Comparison of ENCODE assay signal across 8 cellular contexts in genomic region chr16:30697264-30698138, GRCh38. TPM values are rescaled to one million over a fixed set of nuclear protein-coding genes. Genes with fewer than 3 reads are reported as not detected.
A peak's percentile ranks its signal among the peaks of the same experiment; 100 is the strongest.
DNase-seq lines count a peak whose midpoint lies in the region; ATAC-seq and TF ChIP-seq lines count a peak whose summit lies in the region.

No MANE protein-coding gene starts in this region.

- CTCF ChIA-PET in CD4-positive, alpha-beta T cell (lab: Charles Lee), result interaction anchor here (0.6 to 2.2 kb wide), 4 partner anchors 39 to 608 kb away, joined by 3 to 16 read pairs (median 10); partner anchors contain the start of genes FBRS and PRR14

- no peak for DNase-seq in CD4-positive, alpha-beta T cell
- DNase-seq in RWPE2 (ENCODE audit: low spot score) (no peak), endothelial cell (ENCODE audit: low spot score) (no peak), cortex of kidney (lab: John Stamatoyannopoulos, UW) (no peak), GF-D8 (lab: John Stamatoyannopoulos, UW) (no peak)

- H3K27me3 ChIP-seq in CD4-positive, alpha-beta T cell (ENCODE audit: control insufficient read depth, insufficient read depth, low read length), result no peaks in the 10 kb centered on the region
- H3K27me3 ChIP-seq in RWPE2 (ENCODE audit: insufficient read depth, poor library complexity, severe bottlenecking) (no peaks in the 10 kb centered on the region), muscle layer of duodenum (ENCODE audit: low read depth, low read length) (no peaks in the 10 kb centered on the region)

- H3K4me1 ChIP-seq in RWPE2 (ENCODE audit: insufficient read depth, poor library complexity, severe bottlenecking) (no peaks in the 10 kb centered on the region), muscle layer of duodenum (ENCODE audit: control insufficient read depth in 1 of 2, insufficient read depth in 2 of 2, low read length in 2 of 2) (peaks cover 12 to 17% of the 10 kb centered on the region in 2 donors)

- TF ChIP-seq CTCF in CD4-positive, alpha-beta T cell (IDR thresholded peaks at IDR 0.05), result no peak
- TF ChIP-seq CTCF in RWPE2 (IDR thresholded peaks at IDR 0.05; ENCODE audit: poor library complexity, severe bottlenecking) (no peak), endothelial cell (IDR thresholded peaks at IDR 0.05; ENCODE audit: unreplicated experiment) (no peak)

- H3K36me3 ChIP-seq in RWPE2 (ENCODE audit: low read depth) (peaks cover 28% of the 10 kb centered on the region), muscle layer of duodenum (ENCODE audit: control insufficient read depth in 1 of 2, insufficient read depth in 2 of 2, low read length in 2 of 2) (peaks cover 6 to 22% of the 10 kb centered on the region in 2 donors)

- peak overlapping the region; percentile 83 for H3K4me3 ChIP-seq in RWPE2 (ENCODE audit: severe bottlenecking)
- H3K4me3 ChIP-seq in muscle layer of duodenum (ENCODE audit: low read depth in 1 of 2, low read length in 2 of 2), result peak overlapping the region; percentile 66 to 87

- H3K27ac Mint-ChIP-seq in CD4-positive, alpha-beta T cell, result peak overlapping the region; percentile 100
- peak overlapping the region; percentile 99 for H3K27ac Mint-ChIP-seq in endothelial cell (ENCODE audit: unreplicated experiment)

- intact Hi-C loops in CD4-positive, alpha-beta T cell (cut with DNase I, micrococcal nuclease), result loop anchor here (1.0 to 10.0 kb wide), 10 partner anchors 39 to 703 kb away; partner anchors contain the start of genes FBRS (in 2 of the 2), HIRIP3 (in 1 of the 2), INO80E (in 1 of the 2) and PHKG2 (in 1 of the 2)

- H3K36me3 Mint-ChIP-seq in CD4-positive, alpha-beta T cell (ENCODE audit: low read depth), result peaks cover 39% of the 10 kb centered on the region
- H3K36me3 Mint-ChIP-seq in endothelial cell (ENCODE audit: low read depth, unreplicated experiment), result peaks cover 16% of the 10 kb centered on the region

- no peaks in the 10 kb centered on the region for H3K9me3 Mint-ChIP-seq in CD4-positive, alpha-beta T cell
- H3K9me3 Mint-ChIP-seq in endothelial cell (ENCODE audit: unreplicated experiment), result no peaks in the 10 kb centered on the region

- H3K27me3 Mint-ChIP-seq in CD4-positive, alpha-beta T cell, result no peaks in the 10 kb centered on the region
- peaks cover 23% of the 10 kb centered on the region for H3K27me3 Mint-ChIP-seq in endothelial cell (ENCODE audit: unreplicated experiment)

- H3K27ac ChIP-seq in CD4-positive, alpha-beta T cell (ENCODE audit: low read depth, low read length), result peak overlapping the region; percentile 100
- H3K27ac ChIP-seq in RWPE2 (ENCODE audit: poor library complexity, severe bottlenecking) (peak overlapping the region; percentile 88), muscle layer of duodenum (ENCODE audit: low read length) (peak overlapping the region; percentile 93)

- H3K4me1 Mint-ChIP-seq in CD4-positive, alpha-beta T cell (ENCODE audit: low read depth), result peaks cover 40% of the 10 kb centered on the region
- H3K4me1 Mint-ChIP-seq in endothelial cell (ENCODE audit: unreplicated experiment), result peaks cover 15% of the 10 kb centered on the region

- H3K9me3 ChIP-seq in CD4-positive, alpha-beta T cell (ENCODE audit: control insufficient read depth, low read length), result no peaks in the 10 kb centered on the region
- H3K9me3 ChIP-seq in RWPE2 (ENCODE audit: severe bottlenecking) (no peaks in the 10 kb centered on the region), muscle layer of duodenum (ENCODE audit: control insufficient read depth in 1 of 2, low read length in 2 of 2) (no peaks in the 10 kb centered on the region)

- peak; percentile 83 for ATAC-seq in CD4-positive, alpha-beta T cell (ENCODE audit: poor library complexity)
- peak; percentile 71 for ATAC-seq in GM18861 (IDR thresholded peaks at IDR 0.05; ENCODE audit: unreplicated experiment)
- peak; percentile 81 for ATAC-seq in HG03280 (IDR thresholded peaks at IDR 0.05; ENCODE audit: unreplicated experiment)
- ATAC-seq in RWPE2 (ENCODE audit: low read depth), result peak; percentile 89

- peak overlapping the region; percentile 98 for H3K4me3 Mint-ChIP-seq in CD4-positive, alpha-beta T cell
- peak overlapping the region; percentile 98 for H3K4me3 Mint-ChIP-seq in endothelial cell (ENCODE audit: unreplicated experiment)

- POLR2A ChIA-PET in CD4-positive, alpha-beta T cell (lab: Charles Lee), result interaction anchor here (0.7 to 6.8 kb wide), 11 partner anchors 38 to 632 kb away, joined by 3 to 82 read pairs (median 4); partner anchors contain the start of genes ALDOA, DCTPP1, FBRS and PHKG2

RNA-seq across cellular contexts. Expression of gene SRCAP, which starts 1.5 kb away (rescaled TPM):
- total RNA-seq in CD4-positive, alpha-beta T cell, result 10 to 100 TPM; 59.5 to 60.1 TPM
- 62.2 TPM for total RNA-seq in endothelial cell (ENCODE audit: unreplicated experiment)

RNA-seq across cellular contexts. Expression of gene FBRS, which starts 39.3 kb away (rescaled TPM):
- 100 to 1,000 TPM; 162 to 163 TPM for total RNA-seq in CD4-positive, alpha-beta T cell
- 60.9 TPM for total RNA-seq in endothelial cell (ENCODE audit: unreplicated experiment)

RNA-seq across cellular contexts. Expression of gene PRR14, which starts 46.7 kb away (rescaled TPM):
- total RNA-seq in CD4-positive, alpha-beta T cell, result 10 to 100 TPM; 50.2 to 51.7 TPM
- total RNA-seq in endothelial cell (ENCODE audit: unreplicated experiment), result 45.3 TPM

RNA-seq across cellular contexts. Expression of gene PHKG2, which starts 50.7 kb away (rescaled TPM):
- 10 to 100 TPM; 24.8 to 25.2 TPM for total RNA-seq in CD4-positive, alpha-beta T cell
- 27.5 TPM for total RNA-seq in endothelial cell (ENCODE audit: unreplicated experiment)
